In genomic region chr11:96023311-96023710, GRCh38 we compare ENCODE assay signal across 17 cellular contexts.
"Had no signal": no experiment of that assay in that cellular context is flagged by ENCODE, and none has a peak within 500 bp of the region (broad histone marks: within the 10 kb centered on the region; RNA-seq: fewer than 3 reads in every experiment).

No MANE protein-coding gene starts in this region.

- DNase-seq: activated naive CD4-positive, alpha-beta T cell; activated T-cell treated with anti-CD3 and anti-CD28 coated beads, Interleukin-2, amount 50 U/mL, for 1 hour; body of pancreas; cortex of kidney; head of caudate nucleus; hypothalamus; left ventricle myocardium superior; mammary epithelial cell; posterior cingulate gyrus; stimulated activated CD4-positive, alpha-beta T cell treated with anti-CD3 and anti-CD28 coated beads, Interleukin-2, amount 100 ng/mL, for 48 hours; stimulated activated CD8-positive, alpha-beta memory T cell treated with anti-CD3 and anti-CD28 coated beads, Interleukin-4, amount 100 ng/mL, for 48 hours; stimulated activated naive CD4-positive, alpha-beta T cell; testis had no signal

- H3K9me3 ChIP-seq: body of pancreas, gastroesophageal sphincter, testis had no signal

- H3K27ac Mint-ChIP-seq: activated T-helper 2 cell treated with anti-CD3 and anti-CD28 coated beads, Interferon-gamma antibody, Interleukin-2, Interleukin-4, amounts not matched to agents 10 μg/mL and 5 μg/mL and 100 μg/mL, durations not matched to agents 14 hours and 24 hours and 36 hours; type B pancreatic cell had no signal

- H3K9me3 Mint-ChIP-seq: activated T-helper 2 cell treated with anti-CD3 and anti-CD28 coated beads, Interferon-gamma antibody, Interleukin-2, Interleukin-4, amounts not matched to agents 10 μg/mL and 5 μg/mL and 100 μg/mL, durations not matched to agents 14 hours and 24 hours and 36 hours; neural crest cell; type B pancreatic cell had no signal

- H3K27me3 Mint-ChIP-seq: type B pancreatic cell had no signal

- ATAC-seq: body of pancreas, gastroesophageal sphincter, left ventricle myocardium superior had no signal

- H3K4me3 Mint-ChIP-seq: neural crest cell, type B pancreatic cell had no signal
